ENCODE assay signal across 9 cellular contexts in the genomic region with DNA sequence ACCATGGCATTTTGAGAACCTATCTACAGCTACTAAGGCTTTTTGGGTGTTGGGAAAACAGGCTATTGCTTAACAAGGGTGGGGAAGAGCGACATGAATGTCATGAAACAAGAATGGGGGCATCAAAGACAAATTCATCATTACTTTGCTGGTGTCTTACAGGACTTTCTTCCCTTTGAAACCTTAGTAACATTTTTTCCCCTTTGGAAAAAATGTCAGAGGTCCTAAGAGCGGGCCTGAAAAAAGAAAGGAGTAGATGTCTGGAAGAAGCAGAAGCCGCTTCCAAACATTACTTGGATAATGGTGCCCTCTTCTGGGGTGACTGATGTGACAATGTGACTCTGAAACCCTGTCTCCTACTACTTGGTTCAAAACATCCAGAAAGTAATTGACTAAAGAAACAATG. TPM values are rescaled to one million over a fixed set of nuclear protein-coding genes. Genes with fewer than 3 reads are reported as not detected.
DNase-seq lines count a peak whose midpoint lies in the region; ATAC-seq and TF ChIP-seq lines count a peak whose summit lies in the region.
"Had no signal": no experiment of that assay in that cellular context is flagged by ENCODE, and none has a peak within 500 bp of the region (broad histone marks: within the 10 kb centered on the region; RNA-seq: fewer than 3 reads in every experiment).

No MANE protein-coding gene starts in this region.

- peaks cover 6% of the 10 kb centered on the region in 2 donors for H3K27me3 Mint-ChIP-seq in effector memory CD8-positive, alpha-beta T cell
- H3K27me3 Mint-ChIP-seq in naive thymus-derived CD4-positive, alpha-beta T cell = peaks cover 0 to 9% (median 0%) of the 10 kb centered on the region in 5 donors

- no peaks in the 10 kb centered on the region for H3K27me3 ChIP-seq in naive thymus-derived CD4-positive, alpha-beta T cell (ENCODE audit: control insufficient read depth in 2 of 2, insufficient read depth in 2 of 2, low read length in 2 of 2)

- no peaks in the 10 kb centered on the region for H3K9me3 ChIP-seq in naive thymus-derived CD4-positive, alpha-beta T cell (ENCODE audit: control insufficient read depth in 2 of 3, low read length in 3 of 3)

- H3K4me1 Mint-ChIP-seq in effector memory CD8-positive, alpha-beta T cell (ENCODE audit: low read depth in 2 of 2) = peaks cover 12 to 18% of the 10 kb centered on the region in 2 donors
- peaks cover 8 to 26% (median 19%) of the 10 kb centered on the region in 7 donors for H3K4me1 Mint-ChIP-seq in naive thymus-derived CD4-positive, alpha-beta T cell

- POLR2A ChIA-PET in naive thymus-derived CD4-positive, alpha-beta T cell (lab: Charles Lee) = interaction anchor here (0.6 kb wide), 1 partner anchor 88 kb away, joined by 3 read pairs; no protein-coding TSS in a partner anchor

- H3K4me3 ChIP-seq in naive thymus-derived CD4-positive, alpha-beta T cell (ENCODE audit: low read length) = no peak overlapping the region

- H3K9me3 Mint-ChIP-seq in effector memory CD8-positive, alpha-beta T cell = no peaks in the 10 kb centered on the region
- peaks cover 0 to 4% (median 0%) of the 10 kb centered on the region in 11 donors for H3K9me3 Mint-ChIP-seq in naive thymus-derived CD4-positive, alpha-beta T cell

- TF ChIP-seq CTCF in 22Rv1 (IDR thresholded peaks at IDR 0.05) = peak; percentile 53

- CTCF ChIA-PET in naive thymus-derived CD4-positive, alpha-beta T cell (lab: Charles Lee) = interaction anchor here (0.6 to 1.2 kb wide), 3 partner anchors 345 to 680 kb away, joined by 3 to 9 read pairs (median 3); no protein-coding TSS in a partner anchor

- DNase-seq in GF-D8 (lab: John Stamatoyannopoulos, UW) (peak; percentile 44), NCI-H146 (lab: John Stamatoyannopoulos, UW) (peak; percentile 58), T1000 (lab: John Stamatoyannopoulos, UW) (peak; percentile 43)
- peak; percentile 5 to 13 (median 7) for DNase-seq in effector memory CD8-positive, alpha-beta T cell
- DNase-seq in naive thymus-derived CD4-positive, alpha-beta T cell = peak in 7 of 9 donors; percentile 27 to 64 (median 49)
- no peak for DNase-seq in activated effector memory CD4-positive, alpha-beta T cell treated with anti-CD3 and anti-CD28 coated beads, Interleukin-2, amount 50 U/mL, for 16 hours

- H3K4me1 ChIP-seq in naive thymus-derived CD4-positive, alpha-beta T cell (ENCODE audit: control insufficient read depth in 2 of 2, insufficient read depth in 2 of 2, low read length in 2 of 2) = peaks cover 12 to 13% of the 10 kb centered on the region in 2 donors

- peaks cover 11% of the 10 kb centered on the region for H3K36me3 Mint-ChIP-seq in effector memory CD8-positive, alpha-beta T cell (ENCODE audit: insufficient read depth)
- peaks cover 0 to 3% (median 0%) of the 10 kb centered on the region in 5 donors for H3K36me3 Mint-ChIP-seq in naive thymus-derived CD4-positive, alpha-beta T cell

- no peak for ATAC-seq in effector memory CD8-positive, alpha-beta T cell (replicated peaks)
- ATAC-seq in naive thymus-derived CD4-positive, alpha-beta T cell = no peak
- ATAC-seq in HG02571 (IDR thresholded peaks at IDR 0.05; ENCODE audit: unreplicated experiment) = no peak

- H3K27ac ChIP-seq in 22Rv1 = no peak overlapping the region
- no peak overlapping the region for H3K27ac ChIP-seq in naive thymus-derived CD4-positive, alpha-beta T cell (ENCODE audit: low read depth, low read length)
- H3K27ac ChIP-seq: epithelial cell of prostate had no signal

- intact Hi-C loops in naive thymus-derived CD4-positive, alpha-beta T cell (cut with micrococcal nuclease) = loop anchor here (1.0 to 5.0 kb wide), 5 partner anchors 347 to 1230 kb away; partner anchors contain the start of gene SLC25A16 (in 1 of the 2)

- H3K27ac Mint-ChIP-seq in effector memory CD8-positive, alpha-beta T cell = no peak overlapping the region
- no peak overlapping the region for H3K27ac Mint-ChIP-seq in naive thymus-derived CD4-positive, alpha-beta T cell

- H3K4me3 Mint-ChIP-seq in effector memory CD8-positive, alpha-beta T cell = no peak overlapping the region
- no peak overlapping the region for H3K4me3 Mint-ChIP-seq in naive thymus-derived CD4-positive, alpha-beta T cell

- peaks cover 0 to 6% (median 0%) of the 10 kb centered on the region in 3 experiments for H3K36me3 ChIP-seq in naive thymus-derived CD4-positive, alpha-beta T cell (ENCODE audit: control insufficient read depth in 2 of 3, insufficient read depth in 3 of 3, low read length in 3 of 3)

RNA-seq across cellular contexts. Expression of gene DDX50, which starts 3.8 kb away (rescaled TPM):
- total RNA-seq in naive thymus-derived CD4-positive, alpha-beta T cell = 10 to 100 TPM; 28.3 to 49.3 (median 47.5) TPM
- 10 to 100 TPM; 38.6 to 41.6 TPM for polyA plus RNA-seq in naive thymus-derived CD4-positive, alpha-beta T cell

RNA-seq across cellular contexts. Expression of gene DDX21, which starts 58.6 kb away (rescaled TPM):
- 100 to 1,000 TPM in 1 of 5 experiments, 10 to 100 TPM in 4; 43.5 to 101 (median 86.7) TPM for total RNA-seq in naive thymus-derived CD4-positive, alpha-beta T cell
- 10 to 100 TPM; 15.0 to 15.4 TPM for polyA plus RNA-seq in naive thymus-derived CD4-positive, alpha-beta T cell
